In the genomic region with DNA sequence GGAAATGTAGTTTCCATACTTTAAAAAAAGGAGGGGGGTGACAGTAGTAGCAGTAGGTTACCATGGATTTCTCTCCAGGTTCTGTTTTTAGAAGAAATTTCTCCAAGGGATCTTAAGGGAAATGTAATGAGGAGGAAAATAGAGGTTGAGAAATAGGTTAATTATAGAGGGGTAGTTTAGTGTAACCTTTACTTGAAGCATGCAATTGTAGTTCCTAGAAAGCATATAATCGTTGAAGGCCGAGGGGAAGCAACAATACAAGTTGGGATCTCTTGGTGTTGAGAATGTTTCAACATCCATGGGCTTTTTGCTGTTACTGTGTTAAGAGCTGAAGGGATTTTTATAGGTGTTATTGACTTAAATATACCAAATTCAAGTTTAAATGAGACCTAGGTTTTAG, we compare ENCODE assay signal across 12 cellular contexts.
"Had no signal": no experiment of that assay in that cellular context is flagged by ENCODE, and none has a peak within 500 bp of the region (broad histone marks: within the 10 kb centered on the region; RNA-seq: fewer than 3 reads in every experiment).

No MANE protein-coding gene starts in this region.

- H3K9me3 ChIP-seq: left lung, ovary had no signal

- H3K4me3 Mint-ChIP-seq: brain, neural progenitor cell had no signal

- H3K27me3 Mint-ChIP-seq: brain had no signal

- H3K36me3 Mint-ChIP-seq: brain, neural progenitor cell had no signal

- H3K27ac ChIP-seq: epithelial cell of prostate, left lung, neural progenitor cell, ovary had no signal

- H3K27me3 ChIP-seq: left lung, neural progenitor cell, ovary had no signal

- H3K9me3 Mint-ChIP-seq: brain, neural progenitor cell had no signal

- ATAC-seq: left lung had no signal

- H3K27ac Mint-ChIP-seq: neural progenitor cell had no signal

- H3K36me3 ChIP-seq: neural progenitor cell, ovary had no signal

- DNase-seq: activated CD4-positive, CD25-positive, alpha-beta regulatory T cell treated with anti-CD3 and anti-CD28 coated beads, Interleukin-2, amount 50 U/mL, for 72 hours; activated gamma-delta T cell treated with Interleukin-2 at 50 U/mL for 16 hours; activated T-cell treated with anti-CD3 and anti-CD28 coated beads for 4 hours; amygdala; effector memory CD4-positive, alpha-beta T cell; left lung; mesenchymal stem cell; ovary; stimulated activated CD4-positive, alpha-beta T cell treated with anti-CD3 and anti-CD28 coated beads, Interleukin-2, amount 100 ng/mL, for 48 hours had no signal

- H3K4me3 ChIP-seq: left lung, neural progenitor cell, ovary had no signal
